ENCODE assay signal across 8 cellular contexts in the genomic region with DNA sequence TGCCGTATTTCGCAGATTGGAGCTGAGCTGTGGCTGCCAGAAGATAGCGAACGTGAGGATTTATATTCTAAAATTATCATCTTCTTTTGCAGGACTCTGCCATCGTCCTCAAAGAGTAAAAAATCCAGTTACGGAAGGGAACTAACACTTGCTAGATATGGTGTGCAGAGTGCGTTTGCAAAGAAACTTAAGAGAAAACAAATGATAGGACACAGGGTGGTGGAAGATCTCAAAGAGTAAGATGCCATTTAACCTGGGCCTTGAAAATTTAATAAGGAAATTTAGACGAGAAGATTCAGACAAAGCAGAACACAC. TPM values are rescaled to one million over a fixed set of nuclear protein-coding genes. Genes with fewer than 3 reads are reported as not detected.
DNase-seq lines count a peak whose midpoint lies in the region; ATAC-seq and TF ChIP-seq lines count a peak whose summit lies in the region.

No MANE protein-coding gene starts in this region.

- TF ChIP-seq CTCF in A673 (conservative IDR thresholded peaks at IDR 0.05; ENCODE audit: low read depth, low read length) = no peak
- no peak for TF ChIP-seq CTCF in HEK293 (tag by site-specific recombination; IDR thresholded peaks at IDR 0.05)
- TF ChIP-seq CTCF in liver (IDR thresholded peaks at IDR 0.05; ENCODE audit: low read depth, low read length, missing input control) = no peak

- no peaks in the 10 kb centered on the region for H3K36me3 ChIP-seq in A673 (ENCODE audit: insufficient read depth, low read length, poor library complexity, severe bottlenecking)
- peaks cover 0 to 8% of the 10 kb centered on the region in 2 experiments; a peak in 2 of 3 replicates for H3K36me3 ChIP-seq in HEK293 (ENCODE audit: control insufficient read depth in 2 of 2, insufficient read depth in 1 of 2, low read length in 2 of 2)
- no peaks in the 10 kb centered on the region for H3K36me3 ChIP-seq in liver (ENCODE audit: control insufficient read depth in 4 of 4, insufficient read depth in 3 of 4, low read depth in 1 of 4, low read length in 3 of 4)

- peak overlapping the region; percentile 93 for H3K27ac ChIP-seq in A673 (ENCODE audit: low read depth, low read length, poor library complexity, severe bottlenecking)
- no peak overlapping the region for H3K27ac ChIP-seq in HEK293 (ENCODE audit: extremely low read depth, low read depth, low read length)
- H3K27ac ChIP-seq in angular gyrus (ENCODE audit: low read depth, low read length) = peak overlapping the region; percentile 85
- H3K27ac ChIP-seq in liver (ENCODE audit: low read depth in 1 of 2, low read length in 2 of 2) = peak overlapping the region; percentile 94 to 97

- CTCF ChIA-PET in A673 (lab: Charles Lee) (interaction anchor here (0.6 to 1.5 kb wide), 2 partner anchors 68 to 128 kb away, joined by 3 to 7 read pairs; no protein-coding TSS in a partner anchor), HEK293 (lab: Yijun Ruan, JAX) (interaction anchor here (0.7 to 1.7 kb wide), 5 partner anchors 72 to 302 kb away, joined by 3 to 4 read pairs (median 3); no protein-coding TSS in a partner anchor)

- no peak for TF ChIP-seq RAD21 in liver (IDR thresholded peaks at IDR 0.05)

- BruUV-seq in A673 (replicated peaks; lab: Mats Ljungman, UMichigan) = TSS peak; percentile 77

- POLR2A ChIA-PET in A673 (lab: Charles Lee; ENCODE audit: low non-redundant PET) (interaction anchor here (0.5 kb wide), 1 partner anchor 82 kb away, joined by 9 read pairs; no protein-coding TSS in a partner anchor), HEK293 (lab: Yijun Ruan, JAX) (interaction anchor here (1.0 kb wide), 1 partner anchor 69 kb away, joined by 3 read pairs; no protein-coding TSS in a partner anchor)

- H3K27me3 ChIP-seq in A673 (replicated peaks; ENCODE audit: insufficient read depth, low read depth, low read length, poor library complexity) (no peaks in the 10 kb centered on the region), liver (ENCODE audit: control insufficient read depth in 4 of 4, insufficient read depth in 4 of 4, low read length in 3 of 4) (no peaks in the 10 kb centered on the region)

- H3K4me3 ChIP-seq in A673 (ENCODE audit: low read depth, low read length, poor library complexity, severe bottlenecking) (peak overlapping the region; percentile 71), HEK293 (ENCODE audit: low read depth, low read length) (peak overlapping the region; percentile 81), liver (ENCODE audit: low read depth in 1 of 3, low read length in 3 of 3) (peak overlapping the region; percentile 69 to 89 (median 86))

- ATAC-seq in GM18519 (IDR thresholded peaks at IDR 0.05; ENCODE audit: low FRiP score, unreplicated experiment) (no peak), GM21786 (IDR thresholded peaks at IDR 0.05; ENCODE audit: unreplicated experiment) (no peak)

- H3K9ac ChIP-seq in liver (ENCODE audit: low read depth in 1 of 2, low read length in 2 of 2) = peak overlapping the region; percentile 15 to 95

- H3K4me1 ChIP-seq in A673 (ENCODE audit: insufficient read depth, low read length, poor library complexity, severe bottlenecking) = peaks cover 9% of the 10 kb centered on the region
- no peaks in the 10 kb centered on the region for H3K4me1 ChIP-seq in HEK293 (ENCODE audit: control insufficient read depth, insufficient read depth, low read length)
- H3K4me1 ChIP-seq in liver (ENCODE audit: control insufficient read depth in 4 of 4, insufficient read depth in 4 of 4, low read length in 3 of 4) = peaks cover 2 to 22% (median 20%) of the 10 kb centered on the region in 4 donors

- H3K9me3 ChIP-seq in A673 (ENCODE audit: low read depth, low read length, poor library complexity, severe bottlenecking) (no peaks in the 10 kb centered on the region), HEK293 (ENCODE audit: control insufficient read depth, insufficient read depth, low read depth, low read length) (no peaks in the 10 kb centered on the region), liver (ENCODE audit: control insufficient read depth in 4 of 4, low read length in 3 of 4) (no peaks in the 10 kb centered on the region)

- DNase-seq in A673 (ENCODE audit: low spot score) (no peak), NK-92 (lab: John Stamatoyannopoulos, UW; ENCODE audit: unreplicated experiment) (no peak), HPDE6-E6E7 (ENCODE audit: extremely low spot score) (no peak)

- under 1% methylated on average over 8 of the region's 8 CpGs for WGBS in liver

- intact Hi-C loops in A673 (cut with micrococcal nuclease; ENCODE audit: unreplicated experiment) = loop anchor here (5.0 to 10.0 kb wide), 2 partner anchors 315 to 457 kb away; no protein-coding TSS in a partner anchor

TF ChIP-seq in HEK293, 187 proteins besides CTCF, POLR2A, EP300 and RAD21:
- TF ChIP-seq ZSCAN23 (tag by site-specific recombination; IDR thresholded peaks at IDR 0.05) = no peak
- no peak for TF ChIP-seq YY2 (tag by site-specific recombination; IDR thresholded peaks at IDR 0.05)
- TF ChIP-seq ZNF350 (tag by site-specific recombination; IDR thresholded peaks at IDR 0.05) = no peak
- TF ChIP-seq, protein P1, sequence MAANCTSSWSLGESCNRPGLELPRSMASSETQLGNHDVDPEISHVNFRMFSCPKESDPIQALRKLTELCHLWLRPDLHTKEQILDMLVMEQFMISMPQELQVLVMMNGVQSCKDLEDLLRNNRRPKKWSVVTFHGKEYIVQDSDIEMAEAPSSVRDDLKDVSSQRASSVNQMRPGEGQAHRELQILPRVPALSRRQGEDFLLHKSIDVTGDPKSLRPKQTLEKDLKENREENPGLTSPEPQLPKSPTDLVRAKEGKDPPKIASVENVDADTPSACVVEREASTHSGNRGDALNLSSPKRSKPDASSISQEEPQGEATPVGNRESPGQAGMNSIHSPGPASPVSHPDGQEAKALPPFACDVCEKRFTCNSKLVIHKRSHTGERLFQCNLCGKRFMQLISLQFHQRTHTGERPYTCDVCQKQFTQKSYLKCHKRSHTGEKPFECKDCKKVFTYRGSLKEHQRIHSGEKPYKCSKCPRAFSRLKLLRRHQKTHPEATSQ (tag by site-specific recombination; IDR thresholded peaks at IDR 0.05) = no peak
- TF ChIP-seq, protein P2, sequence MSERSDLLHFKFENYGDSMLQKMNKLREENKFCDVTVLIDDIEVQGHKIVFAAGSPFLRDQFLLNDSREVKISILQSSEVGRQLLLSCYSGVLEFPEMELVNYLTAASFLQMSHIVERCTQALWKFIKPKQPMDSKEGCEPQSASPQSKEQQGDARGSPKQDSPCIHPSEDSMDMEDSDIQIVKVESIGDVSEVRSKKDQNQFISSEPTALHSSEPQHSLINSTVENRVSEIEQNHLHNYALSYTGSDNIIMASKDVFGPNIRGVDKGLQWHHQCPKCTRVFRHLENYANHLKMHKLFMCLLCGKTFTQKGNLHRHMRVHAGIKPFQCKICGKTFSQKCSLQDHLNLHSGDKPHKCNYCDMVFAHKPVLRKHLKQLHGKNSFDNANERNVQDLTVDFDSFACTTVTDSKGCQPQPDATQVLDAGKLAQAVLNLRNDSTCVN (tag by site-specific recombination; optimal IDR thresholded peaks at IDR 0.05) = no peak
- TF ChIP-seq ZNF785 (tag by site-specific recombination; IDR thresholded peaks at IDR 0.05) = no peak
- TF ChIP-seq GFI1B (tag by site-specific recombination; IDR thresholded peaks at IDR 0.05) = no peak
- 0 out of 2 replicates have a peak, but pooled peaks have one; percentile 7 for TF ChIP-seq ZFP37 (tag by site-specific recombination; IDR thresholded peaks at IDR 0.05)
- no peak for TF ChIP-seq ZNF394 (tag by site-specific recombination; IDR thresholded peaks at IDR 0.05; ENCODE audit: borderline replicate concordance)

TF ChIP-seq in liver, 16 proteins besides CTCF, POLR2A, EP300 and RAD21 (continues in another document):
- TF ChIP-seq, protein P3, sequence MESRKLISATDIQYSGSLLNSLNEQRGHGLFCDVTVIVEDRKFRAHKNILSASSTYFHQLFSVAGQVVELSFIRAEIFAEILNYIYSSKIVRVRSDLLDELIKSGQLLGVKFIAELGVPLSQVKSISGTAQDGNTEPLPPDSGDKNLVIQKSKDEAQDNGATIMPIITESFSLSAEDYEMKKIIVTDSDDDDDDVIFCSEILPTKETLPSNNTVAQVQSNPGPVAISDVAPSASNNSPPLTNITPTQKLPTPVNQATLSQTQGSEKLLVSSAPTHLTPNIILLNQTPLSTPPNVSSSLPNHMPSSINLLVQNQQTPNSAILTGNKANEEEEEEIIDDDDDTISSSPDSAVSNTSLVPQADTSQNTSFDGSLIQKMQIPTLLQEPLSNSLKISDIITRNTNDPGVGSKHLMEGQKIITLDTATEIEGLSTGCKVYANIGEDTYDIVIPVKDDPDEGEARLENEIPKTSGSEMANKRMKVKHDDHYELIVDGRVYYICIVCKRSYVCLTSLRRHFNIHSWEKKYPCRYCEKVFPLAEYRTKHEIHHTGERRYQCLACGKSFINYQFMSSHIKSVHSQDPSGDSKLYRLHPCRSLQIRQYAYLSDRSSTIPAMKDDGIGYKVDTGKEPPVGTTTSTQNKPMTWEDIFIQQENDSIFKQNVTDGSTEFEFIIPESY (IDR thresholded peaks at IDR 0.05) = no peak
- TF ChIP-seq, protein P4, sequence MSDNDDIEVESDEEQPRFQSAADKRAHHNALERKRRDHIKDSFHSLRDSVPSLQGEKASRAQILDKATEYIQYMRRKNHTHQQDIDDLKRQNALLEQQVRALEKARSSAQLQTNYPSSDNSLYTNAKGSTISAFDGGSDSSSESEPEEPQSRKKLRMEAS (IDR thresholded peaks at IDR 0.05) = no peak
- TF ChIP-seq FOXA1 (IDR thresholded peaks at IDR 0.05) = no peak

RNA-seq across cellular contexts. Expression of a gene that starts 0.6 kb away (rescaled TPM):
- total RNA-seq in A673 (2021) (40.6 and 40.8 TPM in 2 replicates), liver (10 to 100 TPM; 12.2 to 23.3 TPM)
- 10 to 100 TPM; 13.3 to 43.2 TPM for polyA plus RNA-seq in liver

RNA-seq across cellular contexts. Expression of a gene that starts 0.8 kb away (rescaled TPM):
- total RNA-seq in A673 (2021) (31.4 and 37.5 TPM in 2 replicates), liver (10 to 100 TPM in 1 of 2 donors, 1 to 10 TPM in 1; 2.9 to 12.7 TPM)
- 1 to 10 TPM in 1 of 2 donors, under 1 TPM in 1; 0.38 to 1.2 TPM for polyA plus RNA-seq in liver
